5 cellular contexts compared by ENCODE assay signal in the genomic region with DNA sequence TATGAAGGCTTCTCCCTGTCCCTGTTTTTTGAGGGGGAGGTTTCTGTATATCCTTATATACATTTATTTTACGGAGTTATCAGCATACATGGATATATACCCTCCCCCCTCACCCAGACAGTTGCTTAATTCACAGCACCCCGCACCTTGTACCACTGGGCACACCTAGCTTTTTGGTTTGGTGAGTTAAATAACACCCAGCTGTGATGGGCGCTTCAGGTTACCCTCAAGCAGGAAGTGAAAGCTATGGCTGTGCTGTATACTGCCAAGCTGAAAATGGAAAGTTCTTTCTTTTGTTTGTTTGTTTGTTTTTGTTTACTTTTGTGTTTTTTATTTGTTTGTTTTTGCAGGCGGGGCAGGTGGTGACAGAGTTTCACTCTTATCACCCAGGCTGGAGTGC.
DNase-seq lines count a peak whose midpoint lies in the region; ATAC-seq, FAIRE-seq and TF ChIP-seq lines count a peak whose summit lies in the region.
"Not testable (repeated sequence)": the region's sequence is repeated elsewhere in the genome, so short reads cannot be mapped to it uniquely, and the experiment has no call there.

No MANE protein-coding gene starts in this region.

- 14% methylated on average over 4 of the region's 4 CpGs for WGBS in GM12878 (ENCODE audit: insufficient coverage, insufficient replicate concordance, low lambda C conversion rate, missing lambda C conversion rate)

- not testable (repeated sequence) for H3K9me3 ChIP-seq in GM12878 (replicated peaks; ENCODE audit: control insufficient read depth, insufficient read depth, low read length)

- in situ Hi-C loops in GM12878 (cut with MboI): loop anchor here (25.0 kb wide), 2 partner anchors 338 to 663 kb away; a partner anchor contains a TSS

- not testable (repeated sequence) for H3K4me3 ChIP-seq in GM12878

- H3K9ac ChIP-seq in GM12878 (ENCODE audit: control insufficient read depth, insufficient read depth, low read length): not testable (repeated sequence)

- H3K4me2 ChIP-seq in GM12878 (ENCODE audit: control insufficient read depth, insufficient read depth): not testable (repeated sequence)

- H3K27ac ChIP-seq in GM12878 (ENCODE audit: control insufficient read depth, insufficient read depth): not testable (repeated sequence)

- H2AFZ ChIP-seq in GM12878 (ENCODE audit: control insufficient read depth, low read depth, low read length): not testable (repeated sequence)

- peak; percentile 54 for ATAC-seq in GM18868 (IDR thresholded peaks at IDR 0.05; ENCODE audit: unreplicated experiment)
- ATAC-seq in GM21717 (IDR thresholded peaks at IDR 0.05; ENCODE audit: unreplicated experiment): peak; percentile 56
- peak; percentile 48 for ATAC-seq in HG02885 (IDR thresholded peaks at IDR 0.05; ENCODE audit: poor library complexity, unreplicated experiment)
- ATAC-seq in HG03432 (IDR thresholded peaks at IDR 0.05; ENCODE audit: unreplicated experiment): peak; percentile 51
- peak; percentile 56; the same call in 2 of the 3 replicates for ATAC-seq in GM12878

- RAD21 ChIA-PET in GM12878 (lab: Charles Lee; ENCODE audit: unreplicated experiment): not testable (repeated sequence)

- not testable (repeated sequence) for TF ChIP-seq RAD21 in GM12878 (IDR thresholded peaks at IDR 0.05; ENCODE audit: insufficient read depth, low read depth, low read length)

- H4K20me1 ChIP-seq in GM12878 (ENCODE audit: control insufficient read depth, insufficient read depth): not testable (repeated sequence)

- not testable (repeated sequence) for H3K27me3 ChIP-seq in GM12878 (replicated peaks in 1 of 2; ENCODE audit: control insufficient read depth in 2 of 2, insufficient read depth in 2 of 2, low read length in 1 of 2)

- TF ChIP-seq EP300 in GM12878 (IDR thresholded peaks at IDR 0.05; ENCODE audit: borderline replicate concordance in 1 of 2, control insufficient read depth in 1 of 2, low read depth in 2 of 2, low read length in 2 of 2): not testable (repeated sequence)

- POLR2A ChIA-PET in GM12878 (lab: Charles Lee): not testable (repeated sequence)

- TF ChIP-seq CTCF in GM12878 (IDR thresholded peaks at IDR 0.05 in 2 of 3, conservative IDR thresholded peaks at IDR 0.05 in 1 of 3; ENCODE audit: control insufficient read depth in 2 of 3, extremely low read depth in 1 of 3, insufficient read depth in 1 of 3, low read depth in 3 of 3, low read length in 3 of 3): not testable (repeated sequence)

- not testable (repeated sequence) for H3K4me1 ChIP-seq in GM12878 (ENCODE audit: control insufficient read depth, insufficient read depth, low read length)

- CTCF ChIA-PET in GM12878 (lab: Yijun Ruan, JAX): not testable (repeated sequence)

- H3K79me2 ChIP-seq in GM12878 (ENCODE audit: control insufficient read depth, insufficient read depth, low read length): not testable (repeated sequence)

- BruUV-seq in GM12878 (replicated peaks; lab: Mats Ljungman, UMichigan): not testable (repeated sequence)

- FAIRE-seq in GM12878 (lab: Jason Lieb, UNC): not testable (repeated sequence)

- not testable (repeated sequence) for DNase-seq in GM12878 (ENCODE audit: low read depth, low spot score)

- intact Hi-C loops in GM12878 (cut with micrococcal nuclease; ENCODE audit: unreplicated experiment): not testable (repeated sequence)

- not testable (repeated sequence) for H3K36me3 ChIP-seq in GM12878 (ENCODE audit: control insufficient read depth in 2 of 2, insufficient read depth in 2 of 2, low read length in 1 of 2)

- TF ChIP-seq POLR2A in GM12878 (IDR thresholded peaks at IDR 0.05; ENCODE audit: low read depth, low read length): not testable (repeated sequence)

- SMC1A ChIA-PET in GM12878 (lab: Charles Lee; ENCODE audit: uncharacterized antibody, unreplicated experiment): not testable (repeated sequence)
